ENCODE assay signal across 14 cellular contexts in the genomic region with DNA sequence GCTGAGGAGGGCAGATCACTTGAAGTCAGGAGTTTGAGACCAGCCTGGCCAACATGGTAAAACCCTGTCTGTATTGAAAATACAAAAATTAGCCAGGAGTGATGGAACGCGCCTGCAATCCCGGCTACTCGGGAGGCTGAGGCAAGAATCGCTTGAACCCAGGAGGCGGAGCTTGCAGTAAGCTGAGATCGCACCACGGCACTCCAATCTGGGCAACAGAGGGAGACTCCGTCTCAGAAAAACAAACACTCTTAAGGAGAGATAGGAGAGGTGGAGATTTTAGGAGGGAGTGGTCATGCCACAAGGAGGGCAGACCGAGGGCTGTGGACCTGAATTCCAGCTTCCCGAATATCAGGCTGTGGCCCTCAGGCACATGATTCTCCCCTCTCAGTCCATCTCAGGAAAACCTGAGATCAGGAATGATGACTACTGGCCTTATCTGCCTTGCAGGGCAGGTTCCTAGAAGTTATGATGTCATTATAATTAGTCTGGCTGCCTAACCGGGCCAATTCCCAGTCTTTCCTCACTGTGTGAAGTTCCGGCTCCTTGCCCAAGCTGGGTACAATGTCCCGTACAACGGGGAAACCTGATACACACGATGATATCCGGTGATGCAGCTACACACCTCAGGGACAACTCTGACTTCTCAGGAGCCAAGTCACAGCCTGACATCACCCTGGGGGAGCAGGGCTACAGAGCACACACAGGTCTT. TPM values are rescaled to one million over a fixed set of nuclear protein-coding genes. Genes with fewer than 3 reads are reported as not detected.
DNase-seq lines count a peak whose midpoint lies in the region; FAIRE-seq and TF ChIP-seq lines count a peak whose summit lies in the region.
"Had no signal": no experiment of that assay in that cellular context is flagged by ENCODE, and none has a peak within 500 bp of the region (broad histone marks: within the 10 kb centered on the region; RNA-seq: fewer than 3 reads in every experiment).

No MANE protein-coding gene starts in this region.

- H3K4me3 ChIP-seq in NT2/D1 (ENCODE audit: insufficient read length, low read depth) (no peak overlapping the region), endocrine pancreas (ENCODE audit: control insufficient read depth, insufficient read depth, low read length) (no peak overlapping the region), colonic mucosa (no peak overlapping the region), kidney (ENCODE audit: low read length in 2 of 2) (no peak overlapping the region)
- H3K4me3 ChIP-seq: esophagus muscularis mucosa, SJCRH30 had no signal

- no peaks in the 10 kb centered on the region for H3K9me3 Mint-ChIP-seq in osteocyte (ENCODE audit: unreplicated experiment)

- peak; percentile 48 for DNase-seq in ELF-1 (ENCODE audit: low read depth, low spot score)
- no peak for DNase-seq in NT2/D1 (ENCODE audit: low read depth, low spot score)
- DNase-seq in osteocyte (ENCODE audit: extremely low spot score, unreplicated experiment), result no peak
- no peak for DNase-seq in colonic mucosa
- no peak for DNase-seq in kidney
- no peak for DNase-seq in effector CD4-positive, alpha-beta T cell
- DNase-seq: DMS 273 treated with DMSO at 0.1 percent for 48 hours; NCI-H1105; NCI-H526 treated with DMSO at 0.1 percent for 48 hours; nucleus accumbens; SJCRH30; stimulated activated naive CD4-positive, alpha-beta T cell had no signal

- peak overlapping the region; percentile 85 for H3K4me3 Mint-ChIP-seq in osteocyte (ENCODE audit: unreplicated experiment)

- FAIRE-seq in kidney (lab: Jason Lieb, UNC), result no peak

- H3K4me1 ChIP-seq in NT2/D1 (ENCODE audit: insufficient read depth, insufficient read length) (peaks cover 18% of the 10 kb centered on the region), endocrine pancreas (ENCODE audit: control insufficient read depth, insufficient read depth, low read length) (peaks cover 4% of the 10 kb centered on the region), colonic mucosa (peaks cover 8% of the 10 kb centered on the region), kidney (ENCODE audit: control insufficient read depth in 1 of 2, insufficient read depth in 1 of 2, low read depth in 1 of 2, low read length in 2 of 2) (peaks cover 6 to 24% of the 10 kb centered on the region in 2 donors)

- no peak for TF ChIP-seq CTCF in osteocyte (IDR thresholded peaks at IDR 0.05)
- no peak for TF ChIP-seq CTCF in colonic mucosa (IDR thresholded peaks at IDR 0.05)
- no peak for TF ChIP-seq CTCF in kidney (IDR thresholded peaks at IDR 0.05; ENCODE audit: borderline replicate concordance, extremely low read depth, insufficient read depth)

- H3K9ac ChIP-seq in NT2/D1 (ENCODE audit: insufficient read length, low read depth), result peak overlapping the region; percentile 3
- peak overlapping the region; percentile 6 for H3K9ac ChIP-seq in endocrine pancreas (ENCODE audit: control insufficient read depth, insufficient read depth, low read length)
- peak overlapping the region in 1 of 2 donors; percentile 38 for H3K9ac ChIP-seq in colonic mucosa (ENCODE audit: low read depth in 2 of 2, low read length in 2 of 2)
- no peak overlapping the region for H3K9ac ChIP-seq in kidney (ENCODE audit: low read length in 2 of 2)

- H3K36me3 ChIP-seq in NT2/D1 (ENCODE audit: insufficient read depth, insufficient read length, low read length) (peaks cover 67% of the 10 kb centered on the region), endocrine pancreas (ENCODE audit: control insufficient read depth, insufficient read depth, low read length) (peaks cover 6% of the 10 kb centered on the region), colonic mucosa (peaks cover 7% of the 10 kb centered on the region), kidney (ENCODE audit: control insufficient read depth in 1 of 2, insufficient read depth in 2 of 2, low read length in 2 of 2) (peaks cover 8 to 27% of the 10 kb centered on the region in 2 donors)

- no peak overlapping the region for H3K27ac Mint-ChIP-seq in osteocyte (ENCODE audit: unreplicated experiment)

- intact Hi-C loops in colonic mucosa (cut with DNase I) (loop anchor here (5.0 kb wide), 1 partner anchor 58 kb away; a partner anchor contains a TSS), kidney (cut with DNase I) (no loop called here)

- H3K4me1 Mint-ChIP-seq in osteocyte (ENCODE audit: unreplicated experiment), result peaks cover 45% of the 10 kb centered on the region

- no peaks in the 10 kb centered on the region for H3K27me3 ChIP-seq in NT2/D1 (ENCODE audit: insufficient read depth, insufficient read length)
- H3K27me3 ChIP-seq in endocrine pancreas (ENCODE audit: control insufficient read depth, insufficient read depth, low read length), result no peaks in the 10 kb centered on the region
- H3K27me3 ChIP-seq in colonic mucosa, result no peaks in the 10 kb centered on the region
- H3K27me3 ChIP-seq: esophagus muscularis mucosa, SJCRH30 had no signal

- no peak overlapping the region for H3K27ac ChIP-seq in colonic mucosa
- no peak overlapping the region for H3K27ac ChIP-seq in kidney (ENCODE audit: low read depth in 2 of 2, low read length in 2 of 2)
- H3K27ac ChIP-seq: esophagus muscularis mucosa, SJCRH30 had no signal

- H3K9me3 ChIP-seq in NT2/D1 (ENCODE audit: insufficient read depth, low read length), result no peaks in the 10 kb centered on the region
- no peaks in the 10 kb centered on the region for H3K9me3 ChIP-seq in endocrine pancreas (ENCODE audit: control insufficient read depth, low read length)
- H3K9me3 ChIP-seq in colonic mucosa, result no peaks in the 10 kb centered on the region
- no peaks in the 10 kb centered on the region for H3K9me3 ChIP-seq in kidney (ENCODE audit: control insufficient read depth in 1 of 2, low read length in 2 of 2)
- H3K9me3 ChIP-seq: esophagus muscularis mucosa, SJCRH30 had no signal

- no peaks in the 10 kb centered on the region for H3K27me3 Mint-ChIP-seq in osteocyte (ENCODE audit: unreplicated experiment)

- H3K36me3 Mint-ChIP-seq in osteocyte (ENCODE audit: unreplicated experiment), result peaks cover 18% of the 10 kb centered on the region

RNA-seq across cellular contexts. Expression of a gene that starts 2.5 kb away (rescaled TPM):
- total RNA-seq in osteocyte (49.8 and 55.5 TPM in 2 replicates), colonic mucosa (10 to 100 TPM; 44.4 to 47.7 TPM), kidney (47.1 TPM)
- polyA plus RNA-seq in kidney (ENCODE audit: insufficient read depth, low read depth, low replicate concordance), result 19.8 TPM

RNA-seq across cellular contexts. Expression of a gene that starts 27.5 kb away (rescaled TPM):
- total RNA-seq in osteocyte (45.1 and 50.1 TPM in 2 replicates), colonic mucosa (10 to 100 TPM; 35.2 to 54.0 TPM), kidney (37.2 TPM)
- polyA plus RNA-seq in kidney (ENCODE audit: insufficient read depth, low read depth, low replicate concordance), result 14.6 TPM

RNA-seq across cellular contexts. Expression of a gene that starts 58.2 kb away (rescaled TPM):
- 9.5 and 15.4 TPM in 2 replicates for total RNA-seq in osteocyte
- total RNA-seq in colonic mucosa, result 10 to 100 TPM; 10.0 to 11.9 TPM
- 11.8 TPM for total RNA-seq in kidney
- polyA plus RNA-seq in kidney (ENCODE audit: insufficient read depth, low read depth, low replicate concordance), result 3.6 TPM

Comparison
In these comparisons a context has a peak if more than half of its experiments do, and no peak if none do; other contexts are left out.
1. H3K9ac ChIP-seq: peak in NT2/D1 (single experiment) and endocrine pancreas (single experiment); none in kidney (0 of 2).